Comparison of ENCODE assay signal across 19 cellular contexts in genomic region chr2:61566566-61566965, GRCh38. TPM values are rescaled to one million over a fixed set of nuclear protein-coding genes. Genes with fewer than 3 reads are reported as not detected.
DNase-seq lines count a peak whose midpoint lies in the region; ATAC-seq, FAIRE-seq and TF ChIP-seq lines count a peak whose summit lies in the region.
"Had no signal": no experiment of that assay in that cellular context is flagged by ENCODE, and none has a peak within 500 bp of the region (broad histone marks: within the 10 kb centered on the region; RNA-seq: fewer than 3 reads in every experiment).

No MANE protein-coding gene starts in this region.

- ATAC-seq in GM21515 (IDR thresholded peaks at IDR 0.05; ENCODE audit: unreplicated experiment) = no peak
- ATAC-seq: CD8-positive, alpha-beta T cell; HCT116; HepG2 had no signal

- BruUV-seq in endothelial cell of umbilical vein (replicated peaks; lab: Mats Ljungman, UMichigan) = no TSS peak

- H3K4me3 ChIP-seq in astrocyte (ENCODE audit: insufficient read depth, low read depth, low read length) (no peak overlapping the region), endothelial cell of umbilical vein (replicated peaks in 1 of 3; ENCODE audit: insufficient read depth in 1 of 3, low read depth in 1 of 3, low read length in 3 of 3) (no peak overlapping the region)
- H3K4me3 ChIP-seq: BLaER1 treated with 17β-estradiol and CSF1 and Interleukin-3, amounts not matched to agents 10 nM and 100 nM had no signal

- peak; percentile 2 for DNase-seq in astrocyte (ENCODE audit: low read depth)
- DNase-seq in endothelial cell of umbilical vein (ENCODE audit: low read depth, low spot score) = peak; percentile 15
- DNase-seq in iris pigment epithelial cell (ENCODE audit: low read depth) = peak; percentile 7
- DNase-seq in D341Med (ENCODE audit: low spot score) = no peak
- no peak for DNase-seq in NCI-H1417 (lab: John Stamatoyannopoulos, UW)
- DNase-seq: Calu3; CD8-positive, alpha-beta T cell; DMS 273 treated with DMSO at 0.1 percent for 48 hours; GOT3; H7 had no signal

- H3K27ac ChIP-seq in astrocyte (ENCODE audit: low read depth, low read length) (no peak overlapping the region), endothelial cell of umbilical vein (ENCODE audit: insufficient read depth, low read depth, low read length) (no peak overlapping the region)
- H3K27ac ChIP-seq: BLaER1 treated with 17β-estradiol and CSF1 and Interleukin-3, amounts not matched to agents 10 nM and 100 nM had no signal

- H3K4me3 Mint-ChIP-seq in astrocyte (ENCODE audit: unreplicated experiment) = no peak overlapping the region
- H3K4me3 Mint-ChIP-seq: B cell; CD8-positive, alpha-beta T cell; IgD-negative memory B cell had no signal

- FAIRE-seq in astrocyte (lab: Jason Lieb, UNC) = no peak
- FAIRE-seq in endothelial cell of umbilical vein (lab: Jason Lieb, UNC) = no peak
- FAIRE-seq: G401.6, GM12891, GM18507, HepG2 had no signal

- H3K4me2 ChIP-seq in astrocyte (ENCODE audit: low read length) (no peak overlapping the region), endothelial cell of umbilical vein (ENCODE audit: insufficient read depth, low read length) (no peak overlapping the region)
- H3K4me2 ChIP-seq: BLaER1 treated with 17β-estradiol and CSF1 and Interleukin-3, amounts not matched to agents 10 nM and 100 nM had no signal

- no peak overlapping the region for H2AFZ ChIP-seq in astrocyte (ENCODE audit: low read depth, low read length)
- H2AFZ ChIP-seq in endothelial cell of umbilical vein (ENCODE audit: low read depth, low read length) = no peak overlapping the region

- no peak for TF ChIP-seq CTCF in astrocyte (IDR thresholded peaks at IDR 0.05; ENCODE audit: insufficient read depth, low read depth, low read length)
- TF ChIP-seq CTCF in endothelial cell of umbilical vein (IDR thresholded peaks at IDR 0.05; ENCODE audit: extremely low read depth in 1 of 2, insufficient read depth in 1 of 2, low read depth in 1 of 2, low read length in 2 of 2) = no peak

- no peaks in the 10 kb centered on the region for H3K4me1 ChIP-seq in astrocyte (ENCODE audit: insufficient read depth, low read length)
- no peaks in the 10 kb centered on the region for H3K4me1 ChIP-seq in endothelial cell of umbilical vein (ENCODE audit: control insufficient read depth, extremely low read depth, insufficient read depth, low read length)
- H3K4me1 ChIP-seq: BLaER1 treated with 17β-estradiol and CSF1 and Interleukin-3, amounts not matched to agents 10 nM and 100 nM had no signal

- no peaks in the 10 kb centered on the region for H3K36me3 Mint-ChIP-seq in astrocyte (ENCODE audit: low read depth, unreplicated experiment)
- H3K36me3 Mint-ChIP-seq: CD8-positive, alpha-beta T cell; IgD-negative memory B cell had no signal

- H3K9ac ChIP-seq in astrocyte (ENCODE audit: low read length) = no peak overlapping the region
- H3K9ac ChIP-seq in endothelial cell of umbilical vein (replicated peaks; ENCODE audit: extremely low read depth, insufficient read depth, low read length) = no peak overlapping the region
- H3K9ac ChIP-seq: BLaER1 treated with 17β-estradiol and CSF1 and Interleukin-3, amounts not matched to agents 10 nM and 100 nM had no signal

- no peaks in the 10 kb centered on the region for H4K20me1 ChIP-seq in astrocyte (ENCODE audit: insufficient read depth, low read length)
- no peaks in the 10 kb centered on the region for H4K20me1 ChIP-seq in endothelial cell of umbilical vein (replicated peaks; ENCODE audit: control insufficient read depth, extremely low read depth, insufficient read depth, low read length)
- H4K20me1 ChIP-seq: BLaER1 treated with 17β-estradiol and CSF1 and Interleukin-3, amounts not matched to agents 10 nM and 100 nM had no signal

- CTCF ChIA-PET in endothelial cell of umbilical vein (lab: Charles Lee) = no interaction called here

- H3K36me3 ChIP-seq in astrocyte (ENCODE audit: insufficient read depth, low read length) (no peaks in the 10 kb centered on the region), endothelial cell of umbilical vein (ENCODE audit: control insufficient read depth in 2 of 2, extremely low read depth in 1 of 2, insufficient read depth in 2 of 2, low read length in 2 of 2) (no peaks in the 10 kb centered on the region)
- H3K36me3 ChIP-seq: BLaER1 treated with 17β-estradiol and CSF1 and Interleukin-3, amounts not matched to agents 10 nM and 100 nM had no signal

- no peaks in the 10 kb centered on the region for H3K9me3 ChIP-seq in astrocyte (ENCODE audit: insufficient read depth, low read depth, low read length)
- H3K9me3 ChIP-seq in endothelial cell of umbilical vein (replicated peaks; ENCODE audit: control insufficient read depth, insufficient read depth, low read length) = no peaks in the 10 kb centered on the region
- H3K9me3 ChIP-seq: BLaER1 treated with 17β-estradiol and CSF1 and Interleukin-3, amounts not matched to agents 10 nM and 100 nM had no signal

- H3K4me1 Mint-ChIP-seq in astrocyte (ENCODE audit: low read depth, unreplicated experiment) = no peaks in the 10 kb centered on the region
- H3K4me1 Mint-ChIP-seq: B cell, IgD-negative memory B cell had no signal

- H3K9me1 ChIP-seq in endothelial cell of umbilical vein (replicated peaks; ENCODE audit: control insufficient read depth, extremely low read depth, insufficient read depth, low read length) = no peaks in the 10 kb centered on the region

- peaks cover 2% of the 10 kb centered on the region for H3K27me3 ChIP-seq in astrocyte (ENCODE audit: insufficient read depth, low read length)
- no peaks in the 10 kb centered on the region for H3K27me3 ChIP-seq in endothelial cell of umbilical vein (ENCODE audit: control insufficient read depth in 2 of 2, insufficient read depth in 2 of 2, low read length in 2 of 2)
- H3K27me3 ChIP-seq: BLaER1 treated with 17β-estradiol and CSF1 and Interleukin-3, amounts not matched to agents 10 nM and 100 nM had no signal

- TF ChIP-seq POLR2A in endothelial cell of umbilical vein (IDR thresholded peaks at IDR 0.05; ENCODE audit: low read depth, low read length) = no peak

- H3K27me3 Mint-ChIP-seq in astrocyte (ENCODE audit: low read depth, unreplicated experiment) = peaks cover 4% of the 10 kb centered on the region

- intact Hi-C loops in endothelial cell of umbilical vein (cut with micrococcal nuclease) = no loop called here

- no peaks in the 10 kb centered on the region for H3K79me2 ChIP-seq in astrocyte (ENCODE audit: insufficient read depth, low read length)
- no peaks in the 10 kb centered on the region for H3K79me2 ChIP-seq in endothelial cell of umbilical vein (ENCODE audit: control insufficient read depth, insufficient read depth, low read length)

- dilution Hi-C loops in endothelial cell of umbilical vein (cut with MboI; ENCODE audit: extremely low pct_ligation_motif_present, low sequenced_read_pairs) = no loop called here

- H3K9me3 Mint-ChIP-seq in astrocyte (ENCODE audit: unreplicated experiment) = no peaks in the 10 kb centered on the region
- H3K9me3 Mint-ChIP-seq: CD8-positive, alpha-beta T cell; IgD-negative memory B cell had no signal

- no peak overlapping the region for H3K27ac Mint-ChIP-seq in astrocyte (ENCODE audit: unreplicated experiment)
- H3K27ac Mint-ChIP-seq: B cell; CD8-positive, alpha-beta T cell; IgD-negative memory B cell had no signal

- POLR2A ChIA-PET in endothelial cell of umbilical vein (lab: Charles Lee) = no interaction called here

TF ChIP-seq in endothelial cell of umbilical vein, 7 proteins besides CTCF, POLR2A, EP300 and RAD21:
- TF ChIP-seq EZH2 (IDR thresholded peaks at IDR 0.05; ENCODE audit: borderline replicate concordance, low read depth, low read length, severe bottlenecking) = no peak
- no peak for TF ChIP-seq POLR2AphosphoS5 (IDR thresholded peaks at IDR 0.05; ENCODE audit: insufficient read depth, low read depth, low read length)
- no peak for TF ChIP-seq MYC (IDR thresholded peaks at IDR 0.05; ENCODE audit: low read depth, low read length)
- no peak for TF ChIP-seq MAX (IDR thresholded peaks at IDR 0.05; ENCODE audit: insufficient read depth, insufficient read length)
- no peak for TF ChIP-seq GATA2 (IDR thresholded peaks at IDR 0.05; ENCODE audit: insufficient read depth, insufficient read length, low read depth, low read length)
- TF ChIP-seq FOS (IDR thresholded peaks at IDR 0.05; ENCODE audit: borderline replicate concordance, insufficient read depth, low read length) = no peak
- TF ChIP-seq JUN (IDR thresholded peaks at IDR 0.05; ENCODE audit: borderline replicate concordance, insufficient read depth, insufficient read length, low read depth) = no peak

RNA-seq across cellular contexts. Expression of gene XPO1, which starts 28.4 kb away (rescaled TPM):
- total RNA-seq in astrocyte (119 and 128 TPM in 2 replicates), endothelial cell of umbilical vein (148 and 166 TPM in 2 replicates)
- 33.8 and 46.7 TPM in 2 replicates for polyA plus RNA-seq in endothelial cell of umbilical vein
- 52.6 and 56.1 TPM in 2 replicates for polyA plus RNA-seq in endothelial cell of umbilical vein (2011; cell fraction: cytosol; rRNA removed)
- 148 and 193 TPM in 2 replicates for polyA plus RNA-seq in endothelial cell of umbilical vein (2011; cell fraction: nucleus; rRNA removed)
- 91.3 and 145 TPM in 2 replicates for polyA plus RNA-seq in endothelial cell of umbilical vein (2012)
- 82.3 and 86.6 TPM in 2 replicates for polyA minus RNA-seq in endothelial cell of umbilical vein
- 113 TPM for polyA minus RNA-seq in endothelial cell of umbilical vein (2011; cell fraction: cytosol; rRNA and poly(A)+ RNA removed)
- 111 and 159 TPM in 2 replicates for polyA minus RNA-seq in endothelial cell of umbilical vein (2011; cell fraction: nucleus; rRNA and poly(A)+ RNA removed)

Comparison
In these comparisons a context has a peak if more than half of its experiments do, and no peak if none do; other contexts are left out.
1. DNase-seq: peak in astrocyte (single experiment), endothelial cell of umbilical vein (single experiment) and iris pigment epithelial cell (single experiment); none in D341Med (single experiment) and NCI-H1417 (0 of 3).